26 cellular contexts compared by ENCODE assay signal in the genomic region with DNA sequence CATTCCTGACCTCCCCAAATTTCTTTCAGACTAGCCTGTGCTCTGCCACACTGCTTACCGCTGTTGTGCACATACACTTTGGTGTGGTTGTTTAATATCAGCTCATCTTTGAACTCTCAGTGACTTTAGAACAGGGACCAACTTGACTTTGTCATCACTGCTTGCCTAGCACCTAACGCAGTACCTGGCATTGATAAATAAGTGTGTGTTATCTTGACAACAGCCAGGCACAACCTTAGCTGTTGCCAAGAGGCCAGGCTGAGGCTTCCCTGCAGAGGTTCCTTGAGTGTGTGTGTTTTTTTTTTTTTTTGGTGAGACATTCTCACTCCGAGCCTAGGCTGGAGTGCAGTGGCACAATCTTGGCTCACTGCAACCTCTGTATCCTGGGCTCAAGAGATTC. TPM values are rescaled to one million over a fixed set of nuclear protein-coding genes. Genes with fewer than 3 reads are reported as not detected.
"Had no signal": no experiment of that assay in that cellular context is flagged by ENCODE, and none has a peak within 500 bp of the region (broad histone marks: within the 10 kb centered on the region; RNA-seq: fewer than 3 reads in every experiment).

No MANE protein-coding gene starts in this region.

- H3K27me3 ChIP-seq: pancreas, stomach, testis, thyroid gland, transverse colon, upper lobe of left lung, vagina had no signal

- H3K4me1 ChIP-seq: lower lobe of right lung, psoas muscle, stomach, thyroid gland, transverse colon, upper lobe of left lung, vagina had no signal

- H3K9me3 ChIP-seq: lower lobe of right lung, pancreas, psoas muscle, stomach, testis, thyroid gland, transverse colon, upper lobe of left lung, vagina had no signal

- H3K36me3 ChIP-seq: lower lobe of right lung, pancreas, stomach, thyroid gland, transverse colon, upper lobe of left lung, vagina had no signal

- H3K27ac ChIP-seq: lower lobe of right lung, pancreas, psoas muscle, skin epidermis, stomach, testis, thyroid gland, transverse colon, upper lobe of left lung, vagina had no signal

- H3K4me3 ChIP-seq: lower lobe of right lung, pancreas, psoas muscle, skin epidermis, stomach, testis, thyroid gland, transverse colon, upper lobe of left lung, vagina had no signal

- ATAC-seq: lower lobe of right lung; naive thymus-derived CD8-positive, alpha-beta T cell; psoas muscle; sciatic nerve; stimulated activated naive B cell treated with anti-CD40 and anti-IgM and Interleukin-4, amounts not matched to agents 10 μg/mL and 1 μg/mL and 100 μg/mL, for 72 hours; stimulated activated naive CD8-positive, alpha-beta T cell treated with anti-CD3 and anti-CD28 coated beads, Interleukin-15, Interleukin-2, amounts not matched to agents 100 U/mL and 50 U/mL, for 24 hours had no signal

- DNase-seq: hypothalamus; immature natural killer cell; kidney; lower lobe of right lung; mammary epithelial cell; mesenchymal stem cell; naive thymus-derived CD8-positive, alpha-beta T cell; nucleus accumbens; pancreas; posterior cingulate gyrus; psoas muscle; stimulated activated CD4-positive, alpha-beta T cell treated with anti-CD3 and anti-CD28 coated beads, Interleukin-12 subunit alpha, Interleukin-12 subunit beta, amount 100 ng/mL, for 4 hours; stimulated activated CD4-positive, alpha-beta T cell treated with anti-CD3 and anti-CD28 coated beads, Interleukin-15, amount 100 ng/mL, for 24 hours; stimulated activated CD4-positive, alpha-beta T cell treated with anti-CD3 and anti-CD28 coated beads, Interleukin-2, amount 100 ng/mL, for 24 hours; stimulated activated CD4-positive, alpha-beta T cell treated with anti-CD3 and anti-CD28 coated beads, Interleukin-4, amount 100 ng/mL, for 1 hour; stimulated activated naive B cell treated with anti-CD40 and anti-IgM and Interleukin-4, amounts not matched to agents 10 μg/mL and 1 μg/mL and 100 μg/mL, for 72 hours; stimulated activated naive CD8-positive, alpha-beta T cell treated with anti-CD3 and anti-CD28 coated beads, Interleukin-15, Interleukin-2, amounts not matched to agents 100 U/mL and 50 U/mL, for 24 hours; stomach; testis; thyroid gland; transverse colon; upper lobe of left lung had no signal

RNA-seq across cellular contexts. Expression of gene SLC28A3, which starts 41.0 kb away (rescaled TPM):
- total RNA-seq: naive thymus-derived CD8-positive, alpha-beta T cell; neural crest cell; psoas muscle had no signal
- polyA plus RNA-seq: naive thymus-derived CD8-positive, alpha-beta T cell; psoas muscle had no signal
